14 cellular contexts compared by ENCODE assay signal in genomic region chr22:32619614-32620426, GRCh38.
A peak's percentile ranks its signal among the peaks of the same experiment; 100 is the strongest.
DNase-seq lines count a peak whose midpoint lies in the region; ATAC-seq and TF ChIP-seq lines count a peak whose summit lies in the region.
"Had no signal": no experiment of that assay in that cellular context is flagged by ENCODE, and none has a peak within 500 bp of the region (broad histone marks: within the 10 kb centered on the region; RNA-seq: fewer than 3 reads in every experiment).

No MANE protein-coding gene starts in this region.

- H3K27me3 ChIP-seq in adrenal gland (no peaks in the 10 kb centered on the region), sigmoid colon (no peaks in the 10 kb centered on the region), H9 (ENCODE audit: insufficient read depth, low read length) (no peaks in the 10 kb centered on the region)
- H3K27me3 ChIP-seq in CD8-positive, alpha-beta T cell (ENCODE audit: insufficient read depth, low read length), result no peaks in the 10 kb centered on the region

- no peak for TF ChIP-seq POLR2A in adrenal gland (IDR thresholded peaks at IDR 0.05)
- TF ChIP-seq POLR2A in sigmoid colon (IDR thresholded peaks at IDR 0.05), result no peak

- H3K9me3 Mint-ChIP-seq in CD8-positive, alpha-beta T cell, result peaks cover 2% of the 10 kb centered on the region
- H3K9me3 Mint-ChIP-seq in H9, result peaks cover 3 to 7% of the 10 kb centered on the region in 2 experiments; a peak in 3 of 5 replicates

- no peak for TF ChIP-seq EP300 in sigmoid colon (IDR thresholded peaks at IDR 0.05)

- no peak overlapping the region for H3T11ph ChIP-seq in H9 (ENCODE audit: low read length)

- H3K79me2 ChIP-seq in H9 (ENCODE audit: insufficient read depth, low read length), result no peaks in the 10 kb centered on the region

- no peak overlapping the region for H4K91ac ChIP-seq in H9 (ENCODE audit: insufficient read length, low read depth, low read length)

- H3K36me3 Mint-ChIP-seq in CD8-positive, alpha-beta T cell, result no peaks in the 10 kb centered on the region
- H3K36me3 Mint-ChIP-seq in H9 (ENCODE audit: insufficient read depth in 1 of 3, low read depth in 3 of 3), result peaks cover 3 to 4% (median 4%) of the 10 kb centered on the region in 3 experiments
- H3K36me3 Mint-ChIP-seq: naive B cell had no signal

- H3K23me2 ChIP-seq in H9 (ENCODE audit: insufficient read length, low read depth, low read length, poor library complexity, severe bottlenecking), result no peaks in the 10 kb centered on the region

- no peaks in the 10 kb centered on the region for H3K79me1 ChIP-seq in H9 (ENCODE audit: insufficient read depth, low read depth, low read length, poor library complexity, severe bottlenecking)

- H2BK5ac ChIP-seq in H9 (ENCODE audit: insufficient read length, low read length), result no peak overlapping the region

- H3K27ac Mint-ChIP-seq in CD8-positive, alpha-beta T cell, result no peak overlapping the region
- H3K27ac Mint-ChIP-seq in H9, result no peak overlapping the region
- H3K27ac Mint-ChIP-seq: activated T-cell treated with anti-CD3 and anti-CD28 coated beads, Interleukin-2, amount 50 U/mL, for 24 hours; B cell; naive B cell; stimulated activated naive CD8-positive, alpha-beta T cell treated with anti-CD3 and anti-CD28 coated beads, Interleukin-15, Interleukin-2, amounts not matched to agents 100 ng/mL and 50 ng/mL, for 24 hours had no signal

- no peak overlapping the region for H2BK120ac ChIP-seq in H9 (ENCODE audit: low read depth, low read length, poor library complexity, severe bottlenecking)

- ATAC-seq in Right ventricle myocardium superior (ENCODE audit: poor library complexity), result peak; percentile 37
- ATAC-seq in CD8-positive, alpha-beta T cell, result no peak

- H2BK15ac ChIP-seq in H9 (ENCODE audit: low read depth, low read length), result no peak overlapping the region

- POLR2A ChIA-PET in CD8-positive, alpha-beta T cell (lab: Charles Lee), result no interaction called here

- no peak overlapping the region for H3K23ac ChIP-seq in H9 (ENCODE audit: insufficient read length, low read depth, low read length)

- intact Hi-C loops in adrenal gland (cut with DNase I), result no loop called here
- intact Hi-C loops in Right ventricle myocardium superior (cut with DNase I), result loop anchor here (5.0 kb wide), 2 partner anchors 38 to 88 kb away; no protein-coding TSS in a partner anchor
- intact Hi-C loops in sigmoid colon (cut with DNase I), result loop anchor here (2.0 to 5.0 kb wide), 2 partner anchors 87 to 177 kb away; no protein-coding TSS in a partner anchor
- intact Hi-C loops in CD8-positive, alpha-beta T cell (cut with DNase I, micrococcal nuclease), result no loop called here

- CTCF ChIA-PET in CD8-positive, alpha-beta T cell (lab: Charles Lee), result no interaction called here

- no peak overlapping the region for H4K5ac ChIP-seq in H9 (ENCODE audit: insufficient read length, low read depth, low read length)

- no peak overlapping the region for H3K14ac ChIP-seq in H9 (ENCODE audit: insufficient read depth, low read length)

- no peak overlapping the region for H2BK12ac ChIP-seq in H9 (ENCODE audit: insufficient read length, low read depth, low read length)

- no peak overlapping the region for H3K4me2 ChIP-seq in H9 (ENCODE audit: insufficient read depth, insufficient read length, low read length)

- no peak overlapping the region for H4K8ac ChIP-seq in H9 (replicated peaks; ENCODE audit: insufficient read length, low read depth, low read length)

- H3K4ac ChIP-seq in H9 (ENCODE audit: low read depth, low read length), result no peak overlapping the region

- no peaks in the 10 kb centered on the region for H3K36me3 ChIP-seq in adrenal gland (replicated peaks in 1 of 2)
- H3K36me3 ChIP-seq in sigmoid colon, result no peaks in the 10 kb centered on the region
- H3K36me3 ChIP-seq in CD8-positive, alpha-beta T cell (ENCODE audit: insufficient read depth, low read length), result no peaks in the 10 kb centered on the region

- TF ChIP-seq CTCF in adrenal gland (IDR thresholded peaks at IDR 0.05) (no peak), sigmoid colon (IDR thresholded peaks at IDR 0.05) (no peak), H9 (conservative IDR thresholded peaks at IDR 0.05) (no peak)
- no peak for TF ChIP-seq CTCF in CD8-positive, alpha-beta T cell (IDR thresholded peaks at IDR 0.05)

- H3K18ac ChIP-seq in H9 (ENCODE audit: insufficient read length, low read depth, low read length), result no peak overlapping the region

- H4K20me1 ChIP-seq in H9 (ENCODE audit: control insufficient read depth, insufficient read depth, insufficient read length), result no peaks in the 10 kb centered on the region

- H3K27ac ChIP-seq in adrenal gland (peak overlapping the region in 3 of 5 donors; percentile 33 to 84 (median 77)), sigmoid colon (peak overlapping the region; percentile 73 to 88 (median 82)), H9 (ENCODE audit: insufficient read length, low read depth, low read length) (no peak overlapping the region)
- H3K27ac ChIP-seq in CD8-positive, alpha-beta T cell (ENCODE audit: low read depth, low read length), result no peak overlapping the region

- H3K27me3 Mint-ChIP-seq in CD8-positive, alpha-beta T cell (ENCODE audit: low read depth), result no peaks in the 10 kb centered on the region
- H3K27me3 Mint-ChIP-seq in H9 (ENCODE audit: low read depth), result peaks cover 12% of the 10 kb centered on the region
- H3K27me3 Mint-ChIP-seq: stimulated activated naive CD8-positive, alpha-beta T cell treated with anti-CD3 and anti-CD28 coated beads, Interleukin-15, Interleukin-2, amounts not matched to agents 100 ng/mL and 50 ng/mL, for 24 hours had no signal

- 59 to 65% (median 60%) methylated on average over 5 of the region's 5 CpGs for WGBS in adrenal gland, 4 donors
- WGBS in sigmoid colon, 2 donors, result 82 to 91% methylated on average over 5 of the region's 5 CpGs
- WGBS in H9 (ENCODE audit: extremely low coverage, insufficient read length, low lambda C conversion rate), result no CpG with 5 or more reads among the region's 5 CpGs

- DNase-seq in Daoy (ENCODE audit: low read depth) (peak; percentile 68), adrenal gland (peak in 6 of 7 donors; percentile 25 to 73 (median 52)), Right ventricle myocardium superior (peak; percentile 78), sigmoid colon (peak; percentile 78), H9 (no peak), DMS79 treated with DMSO at 0.1 percent for 48 hours (lab: John Stamatoyannopoulos, UW) (no peak), midbrain (lab: John Stamatoyannopoulos, UW) (no peak)
- no peak for DNase-seq in CD8-positive, alpha-beta T cell
- DNase-seq: activated T-cell treated with anti-CD3 and anti-CD28 coated beads, Interleukin-2, amount 50 U/mL, for 24 hours; central memory CD4-positive, alpha-beta T cell; glutamatergic neuron; naive B cell had no signal

- no peak overlapping the region for H3K4me3 ChIP-seq in adrenal gland
- no peak overlapping the region for H3K4me3 ChIP-seq in sigmoid colon
- no peak overlapping the region for H3K4me3 ChIP-seq in CD8-positive, alpha-beta T cell (ENCODE audit: low read depth, low read length)

- H3K9me3 ChIP-seq in adrenal gland (replicated peaks in 1 of 3), result no peaks in the 10 kb centered on the region
- no peaks in the 10 kb centered on the region for H3K9me3 ChIP-seq in sigmoid colon
- no peaks in the 10 kb centered on the region for H3K9me3 ChIP-seq in CD8-positive, alpha-beta T cell (ENCODE audit: low read length)
- no peaks in the 10 kb centered on the region for H3K9me3 ChIP-seq in H9 (ENCODE audit: control insufficient read depth, low read depth, low read length)

- peaks cover 0 to 35% of the 10 kb centered on the region in 2 donors for H3K4me1 ChIP-seq in adrenal gland (replicated peaks in 1 of 2)
- H3K4me1 ChIP-seq in sigmoid colon, result peaks cover 0 to 66% (median 57%) of the 10 kb centered on the region in 4 donors
- H3K4me1 ChIP-seq in CD8-positive, alpha-beta T cell (ENCODE audit: insufficient read depth, low read length), result no peaks in the 10 kb centered on the region
- H3K4me1 ChIP-seq in H9 (ENCODE audit: insufficient read depth, low read length), result peaks cover 3% of the 10 kb centered on the region; the same call in 1 of the 2 replicates

- H3K56ac ChIP-seq in H9 (ENCODE audit: insufficient read length, low read depth, low read length), result no peak overlapping the region

- no peaks in the 10 kb centered on the region for H3K4me1 Mint-ChIP-seq in CD8-positive, alpha-beta T cell (ENCODE audit: low read depth)
- peaks cover 25 to 33% of the 10 kb centered on the region in 2 experiments for H3K4me1 Mint-ChIP-seq in H9
- H3K4me1 Mint-ChIP-seq: B cell, naive B cell had no signal

- H3K4me3 Mint-ChIP-seq in CD8-positive, alpha-beta T cell, result no peak overlapping the region
- no peak overlapping the region for H3K4me3 Mint-ChIP-seq in H9
- H3K4me3 Mint-ChIP-seq: activated T-cell treated with anti-CD3 and anti-CD28 coated beads, Interleukin-2, amount 50 U/mL, for 24 hours; B cell; naive B cell; stimulated activated naive CD8-positive, alpha-beta T cell treated with anti-CD3 and anti-CD28 coated beads, Interleukin-15, Interleukin-2, amounts not matched to agents 100 ng/mL and 50 ng/mL, for 24 hours had no signal

- H2AFZ ChIP-seq in H9 (ENCODE audit: low read length), result no peak overlapping the region

- no peak overlapping the region for H2AK5ac ChIP-seq in H9 (ENCODE audit: insufficient read length, low read length)

- H2BK20ac ChIP-seq in H9 (ENCODE audit: low read depth, low read length, poor library complexity, severe bottlenecking), result no peak overlapping the region

- H3K9ac ChIP-seq in H9 (ENCODE audit: extremely low read depth, insufficient read length, low read length), result no peak overlapping the region

Comparison
In these comparisons a context has a peak if more than half of its experiments do, and no peak if none do; other contexts are left out.
1. DNase-seq: peak in Daoy (single experiment), adrenal gland (6 of 7), Right ventricle myocardium superior (single experiment) and sigmoid colon (single experiment); none in CD8-positive, alpha-beta T cell (0 of 7), H9 (single experiment), DMS79 treated with DMSO at 0.1 percent for 48 hours (single experiment) and midbrain (single experiment).
2. H3K27ac ChIP-seq: peak in adrenal gland (3 of 5) and sigmoid colon (4 of 4); none in CD8-positive, alpha-beta T cell (single experiment) and H9 (single experiment).
3. intact Hi-C loops: an anchor here in Right ventricle myocardium superior (5.0 kb wide) and sigmoid colon (2.0 to 5.0 kb wide); none called in adrenal gland and CD8-positive, alpha-beta T cell.